In the genomic region with DNA sequence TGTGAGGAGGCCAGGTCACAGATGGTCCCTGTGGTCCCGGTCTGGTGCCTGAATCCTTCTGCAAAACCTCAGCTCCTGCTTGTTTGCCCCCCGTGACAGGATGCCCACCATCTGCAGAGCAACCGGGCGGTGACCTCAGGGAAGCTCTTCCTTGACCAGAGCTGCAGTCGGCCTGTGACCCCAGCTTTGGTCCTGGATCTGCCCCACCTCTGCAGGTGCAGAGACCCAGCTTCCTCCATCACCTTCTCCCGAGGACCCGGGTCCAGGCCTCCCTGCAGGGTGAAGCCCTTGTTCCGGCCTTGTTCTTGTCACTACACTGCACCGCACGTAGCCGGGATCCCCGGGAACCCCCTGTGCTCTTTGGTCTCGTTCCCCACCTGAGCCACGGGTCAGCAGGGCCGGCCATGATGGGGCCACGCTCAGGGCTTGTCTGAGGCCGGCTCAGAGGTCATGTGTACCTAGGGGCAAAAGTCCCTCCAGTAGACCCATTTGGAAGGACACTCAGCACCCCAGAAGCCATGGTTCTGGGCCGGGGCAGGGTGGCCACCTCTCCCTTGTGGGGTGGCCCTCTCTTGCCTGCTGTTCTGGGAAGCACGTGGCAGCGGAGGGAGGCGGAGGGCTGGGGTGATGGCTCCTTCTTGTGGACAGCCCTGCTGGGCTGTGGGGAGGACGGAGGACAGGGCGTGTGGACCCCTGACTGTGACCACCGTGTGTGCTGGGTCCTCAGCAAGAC, we compare ENCODE assay signal across 1 cellular context.
A peak's percentile ranks its signal among the peaks of the same experiment; 100 is the strongest.
TF ChIP-seq lines count a peak whose summit lies in the region.

No MANE protein-coding gene starts in this region.

TF ChIP-seq in HepG2, 621 proteins besides CTCF, POLR2A, EP300 and RAD21 (continued from another document and continues in another):
- TF ChIP-seq, protein P1, sequence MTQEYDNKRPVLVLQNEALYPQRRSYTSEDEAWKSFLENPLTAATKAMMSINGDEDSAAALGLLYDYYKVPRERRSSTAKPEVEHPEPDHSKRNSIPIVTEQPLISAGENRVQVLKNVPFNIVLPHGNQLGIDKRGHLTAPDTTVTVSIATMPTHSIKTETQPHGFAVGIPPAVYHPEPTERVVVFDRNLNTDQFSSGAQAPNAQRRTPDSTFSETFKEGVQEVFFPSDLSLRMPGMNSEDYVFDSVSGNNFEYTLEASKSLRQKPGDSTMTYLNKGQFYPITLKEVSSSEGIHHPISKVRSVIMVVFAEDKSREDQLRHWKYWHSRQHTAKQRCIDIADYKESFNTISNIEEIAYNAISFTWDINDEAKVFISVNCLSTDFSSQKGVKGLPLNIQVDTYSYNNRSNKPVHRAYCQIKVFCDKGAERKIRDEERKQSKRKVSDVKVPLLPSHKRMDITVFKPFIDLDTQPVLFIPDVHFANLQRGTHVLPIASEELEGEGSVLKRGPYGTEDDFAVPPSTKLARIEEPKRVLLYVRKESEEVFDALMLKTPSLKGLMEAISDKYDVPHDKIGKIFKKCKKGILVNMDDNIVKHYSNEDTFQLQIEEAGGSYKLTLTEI (CRISPR knock-in tag; conservative IDR thresholded peaks at IDR 0.05), result no peak
- TF ChIP-seq PPARG (CRISPR knock-in tag; conservative IDR thresholded peaks at IDR 0.05), result 0 out of 2 replicates have a peak, but pooled peaks have one; percentile 31
- TF ChIP-seq, protein P2, sequence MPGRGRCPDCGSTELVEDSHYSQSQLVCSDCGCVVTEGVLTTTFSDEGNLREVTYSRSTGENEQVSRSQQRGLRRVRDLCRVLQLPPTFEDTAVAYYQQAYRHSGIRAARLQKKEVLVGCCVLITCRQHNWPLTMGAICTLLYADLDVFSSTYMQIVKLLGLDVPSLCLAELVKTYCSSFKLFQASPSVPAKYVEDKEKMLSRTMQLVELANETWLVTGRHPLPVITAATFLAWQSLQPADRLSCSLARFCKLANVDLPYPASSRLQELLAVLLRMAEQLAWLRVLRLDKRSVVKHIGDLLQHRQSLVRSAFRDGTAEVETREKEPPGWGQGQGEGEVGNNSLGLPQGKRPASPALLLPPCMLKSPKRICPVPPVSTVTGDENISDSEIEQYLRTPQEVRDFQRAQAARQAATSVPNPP (CRISPR knock-in tag; IDR thresholded peaks at IDR 0.05), result no peak
- TF ChIP-seq ZNF337 (CRISPR knock-in tag; IDR thresholded peaks at IDR 0.05; ENCODE audit: borderline replicate concordance, low read depth), result no peak
- TF ChIP-seq RBM39 (IDR thresholded peaks at IDR 0.05; ENCODE audit: low read depth, low read length, poor library complexity, severe bottlenecking), result no peak
- TF ChIP-seq ZNF292 (CRISPR knock-in tag; IDR thresholded peaks at IDR 0.05; ENCODE audit: borderline replicate concordance, low read depth), result 0 out of 2 replicates have a peak, but pooled peaks have one; percentile 21
- no peak for TF ChIP-seq ZNF614 (CRISPR knock-in tag; IDR thresholded peaks at IDR 0.05; ENCODE audit: borderline replicate concordance)
- TF ChIP-seq GATAD2A (CRISPR knock-in tag; IDR thresholded peaks at IDR 0.05), result 0 out of 2 replicates have a peak, but pooled peaks have one; percentile 43
- no peak for TF ChIP-seq KLF13 (CRISPR knock-in tag; IDR thresholded peaks at IDR 0.05)
- 0 out of 2 replicates have a peak, but pooled peaks have one; percentile 33 for TF ChIP-seq ZNF598 (CRISPR knock-in tag; IDR thresholded peaks at IDR 0.05; ENCODE audit: borderline replicate concordance)
- TF ChIP-seq ZNF256 (CRISPR knock-in tag; conservative IDR thresholded peaks at IDR 0.05), result no peak
- TF ChIP-seq, protein P3, sequence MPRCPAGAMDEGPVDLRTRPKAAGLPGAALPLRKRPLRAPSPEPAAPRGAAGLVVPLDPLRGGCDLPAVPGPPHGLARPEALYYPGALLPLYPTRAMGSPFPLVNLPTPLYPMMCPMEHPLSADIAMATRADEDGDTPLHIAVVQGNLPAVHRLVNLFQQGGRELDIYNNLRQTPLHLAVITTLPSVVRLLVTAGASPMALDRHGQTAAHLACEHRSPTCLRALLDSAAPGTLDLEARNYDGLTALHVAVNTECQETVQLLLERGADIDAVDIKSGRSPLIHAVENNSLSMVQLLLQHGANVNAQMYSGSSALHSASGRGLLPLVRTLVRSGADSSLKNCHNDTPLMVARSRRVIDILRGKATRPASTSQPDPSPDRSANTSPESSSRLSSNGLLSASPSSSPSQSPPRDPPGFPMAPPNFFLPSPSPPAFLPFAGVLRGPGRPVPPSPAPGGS (CRISPR knock-in tag; IDR thresholded peaks at IDR 0.05), result peak; percentile 62; the same call in 1 of the 2 replicates
- TF ChIP-seq ZNF644 (CRISPR knock-in tag; IDR thresholded peaks at IDR 0.05; ENCODE audit: low read depth), result no peak
- TF ChIP-seq, protein P4, sequence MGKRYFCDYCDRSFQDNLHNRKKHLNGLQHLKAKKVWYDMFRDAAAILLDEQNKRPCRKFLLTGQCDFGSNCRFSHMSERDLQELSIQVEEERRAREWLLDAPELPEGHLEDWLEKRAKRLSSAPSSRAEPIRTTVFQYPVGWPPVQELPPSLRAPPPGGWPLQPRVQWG (CRISPR knock-in tag; IDR thresholded peaks at IDR 0.05; ENCODE audit: borderline replicate concordance, low read depth), result no peak
- no peak for TF ChIP-seq ZNF530 (CRISPR knock-in tag; IDR thresholded peaks at IDR 0.05; ENCODE audit: low read depth)
- TF ChIP-seq, protein P5, sequence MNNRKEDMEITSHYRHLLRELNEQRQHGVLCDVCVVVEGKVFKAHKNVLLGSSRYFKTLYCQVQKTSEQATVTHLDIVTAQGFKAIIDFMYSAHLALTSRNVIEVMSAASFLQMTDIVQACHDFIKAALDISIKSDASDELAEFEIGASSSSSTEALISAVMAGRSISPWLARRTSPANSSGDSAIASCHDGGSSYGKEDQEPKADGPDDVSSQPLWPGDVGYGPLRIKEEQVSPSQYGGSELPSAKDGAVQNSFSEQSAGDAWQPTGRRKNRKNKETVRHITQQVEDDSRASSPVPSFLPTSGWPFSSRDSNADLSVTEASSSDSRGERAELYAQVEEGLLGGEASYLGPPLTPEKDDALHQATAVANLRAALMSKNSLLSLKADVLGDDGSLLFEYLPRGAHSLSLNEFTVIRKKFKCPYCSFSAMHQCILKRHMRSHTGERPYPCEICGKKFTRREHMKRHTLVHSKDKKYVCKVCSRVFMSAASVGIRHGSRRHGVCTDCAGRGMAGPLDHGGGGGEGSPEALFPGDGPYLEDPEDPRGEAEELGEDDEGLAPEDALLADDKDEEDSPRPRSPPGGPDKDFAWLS (CRISPR knock-in tag; IDR thresholded peaks at IDR 0.05; ENCODE audit: borderline replicate concordance), result peak; percentile 65; the same call in 1 of the 2 replicates
- TF ChIP-seq, protein P6, sequence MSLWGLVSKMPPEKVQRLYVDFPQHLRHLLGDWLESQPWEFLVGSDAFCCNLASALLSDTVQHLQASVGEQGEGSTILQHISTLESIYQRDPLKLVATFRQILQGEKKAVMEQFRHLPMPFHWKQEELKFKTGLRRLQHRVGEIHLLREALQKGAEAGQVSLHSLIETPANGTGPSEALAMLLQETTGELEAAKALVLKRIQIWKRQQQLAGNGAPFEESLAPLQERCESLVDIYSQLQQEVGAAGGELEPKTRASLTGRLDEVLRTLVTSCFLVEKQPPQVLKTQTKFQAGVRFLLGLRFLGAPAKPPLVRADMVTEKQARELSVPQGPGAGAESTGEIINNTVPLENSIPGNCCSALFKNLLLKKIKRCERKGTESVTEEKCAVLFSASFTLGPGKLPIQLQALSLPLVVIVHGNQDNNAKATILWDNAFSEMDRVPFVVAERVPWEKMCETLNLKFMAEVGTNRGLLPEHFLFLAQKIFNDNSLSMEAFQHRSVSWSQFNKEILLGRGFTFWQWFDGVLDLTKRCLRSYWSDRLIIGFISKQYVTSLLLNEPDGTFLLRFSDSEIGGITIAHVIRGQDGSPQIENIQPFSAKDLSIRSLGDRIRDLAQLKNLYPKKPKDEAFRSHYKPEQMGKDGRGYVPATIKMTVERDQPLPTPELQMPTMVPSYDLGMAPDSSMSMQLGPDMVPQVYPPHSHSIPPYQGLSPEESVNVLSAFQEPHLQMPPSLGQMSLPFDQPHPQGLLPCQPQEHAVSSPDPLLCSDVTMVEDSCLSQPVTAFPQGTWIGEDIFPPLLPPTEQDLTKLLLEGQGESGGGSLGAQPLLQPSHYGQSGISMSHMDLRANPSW (CRISPR knock-in tag; IDR thresholded peaks at IDR 0.05; ENCODE audit: borderline replicate concordance), result no peak
- TF ChIP-seq, protein P7, sequence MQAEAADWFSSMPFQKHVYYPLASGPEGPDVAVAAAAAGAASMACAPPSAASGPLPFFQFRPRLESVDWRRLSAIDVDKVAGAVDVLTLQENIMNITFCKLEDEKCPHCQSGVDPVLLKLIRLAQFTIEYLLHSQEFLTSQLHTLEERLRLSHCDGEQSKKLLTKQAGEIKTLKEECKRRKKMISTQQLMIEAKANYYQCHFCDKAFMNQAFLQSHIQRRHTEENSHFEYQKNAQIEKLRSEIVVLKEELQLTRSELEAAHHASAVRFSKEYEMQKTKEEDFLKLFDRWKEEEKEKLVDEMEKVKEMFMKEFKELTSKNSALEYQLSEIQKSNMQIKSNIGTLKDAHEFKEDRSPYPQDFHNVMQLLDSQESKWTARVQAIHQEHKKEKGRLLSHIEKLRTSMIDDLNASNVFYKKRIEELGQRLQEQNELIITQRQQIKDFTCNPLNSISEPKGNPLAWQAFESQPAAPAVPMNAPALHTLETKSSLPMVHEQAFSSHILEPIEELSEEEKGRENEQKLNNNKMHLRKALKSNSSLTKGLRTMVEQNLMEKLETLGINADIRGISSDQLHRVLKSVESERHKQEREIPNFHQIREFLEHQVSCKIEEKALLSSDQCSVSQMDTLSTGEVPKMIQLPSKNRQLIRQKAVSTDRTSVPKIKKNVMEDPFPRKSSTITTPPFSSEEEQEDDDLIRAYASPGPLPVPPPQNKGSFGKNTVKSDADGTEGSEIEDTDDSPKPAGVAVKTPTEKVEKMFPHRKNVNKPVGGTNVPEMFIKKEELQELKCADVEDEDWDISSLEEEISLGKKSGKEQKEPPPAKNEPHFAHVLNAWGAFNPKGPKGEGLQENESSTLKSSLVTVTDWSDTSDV (CRISPR knock-in tag; IDR thresholded peaks at IDR 0.05), result 0 out of 2 replicates have a peak, but pooled peaks have one; percentile 19
- TF ChIP-seq, protein P8, sequence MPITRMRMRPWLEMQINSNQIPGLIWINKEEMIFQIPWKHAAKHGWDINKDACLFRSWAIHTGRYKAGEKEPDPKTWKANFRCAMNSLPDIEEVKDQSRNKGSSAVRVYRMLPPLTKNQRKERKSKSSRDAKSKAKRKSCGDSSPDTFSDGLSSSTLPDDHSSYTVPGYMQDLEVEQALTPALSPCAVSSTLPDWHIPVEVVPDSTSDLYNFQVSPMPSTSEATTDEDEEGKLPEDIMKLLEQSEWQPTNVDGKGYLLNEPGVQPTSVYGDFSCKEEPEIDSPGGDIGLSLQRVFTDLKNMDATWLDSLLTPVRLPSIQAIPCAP (CRISPR knock-in tag; IDR thresholded peaks at IDR 0.05; ENCODE audit: low read depth), result no peak
- TF ChIP-seq ZNF775 (CRISPR knock-in tag; IDR thresholded peaks at IDR 0.05; ENCODE audit: borderline replicate concordance), result no peak
- TF ChIP-seq ATRX (CRISPR knock-in tag; IDR thresholded peaks at IDR 0.05; ENCODE audit: borderline replicate concordance), result no peak
- TF ChIP-seq, protein P9, sequence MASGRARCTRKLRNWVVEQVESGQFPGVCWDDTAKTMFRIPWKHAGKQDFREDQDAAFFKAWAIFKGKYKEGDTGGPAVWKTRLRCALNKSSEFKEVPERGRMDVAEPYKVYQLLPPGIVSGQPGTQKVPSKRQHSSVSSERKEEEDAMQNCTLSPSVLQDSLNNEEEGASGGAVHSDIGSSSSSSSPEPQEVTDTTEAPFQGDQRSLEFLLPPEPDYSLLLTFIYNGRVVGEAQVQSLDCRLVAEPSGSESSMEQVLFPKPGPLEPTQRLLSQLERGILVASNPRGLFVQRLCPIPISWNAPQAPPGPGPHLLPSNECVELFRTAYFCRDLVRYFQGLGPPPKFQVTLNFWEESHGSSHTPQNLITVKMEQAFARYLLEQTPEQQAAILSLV (CRISPR knock-in tag; IDR thresholded peaks at IDR 0.05; ENCODE audit: borderline replicate concordance), result no peak
- TF ChIP-seq ZNF451 (CRISPR knock-in tag; IDR thresholded peaks at IDR 0.05), result peak; percentile 16; the same call in 1 of the 2 replicates
- TF ChIP-seq KDM6A (CRISPR knock-in tag; IDR thresholded peaks at IDR 0.05; ENCODE audit: low read depth), result peak; percentile 60; the same call in 1 of the 2 replicates
- no peak for TF ChIP-seq ZNF674 (CRISPR knock-in tag; IDR thresholded peaks at IDR 0.05; ENCODE audit: low read depth)
- no peak for TF ChIP-seq CHCHD3 (CRISPR knock-in tag; IDR thresholded peaks at IDR 0.05)
- TF ChIP-seq FOXK1 (CRISPR knock-in tag; IDR thresholded peaks at IDR 0.05; ENCODE audit: borderline replicate concordance, low read depth), result no peak
- no peak for TF ChIP-seq TBP (CRISPR knock-in tag; IDR thresholded peaks at IDR 0.05)
- TF ChIP-seq, protein P10, sequence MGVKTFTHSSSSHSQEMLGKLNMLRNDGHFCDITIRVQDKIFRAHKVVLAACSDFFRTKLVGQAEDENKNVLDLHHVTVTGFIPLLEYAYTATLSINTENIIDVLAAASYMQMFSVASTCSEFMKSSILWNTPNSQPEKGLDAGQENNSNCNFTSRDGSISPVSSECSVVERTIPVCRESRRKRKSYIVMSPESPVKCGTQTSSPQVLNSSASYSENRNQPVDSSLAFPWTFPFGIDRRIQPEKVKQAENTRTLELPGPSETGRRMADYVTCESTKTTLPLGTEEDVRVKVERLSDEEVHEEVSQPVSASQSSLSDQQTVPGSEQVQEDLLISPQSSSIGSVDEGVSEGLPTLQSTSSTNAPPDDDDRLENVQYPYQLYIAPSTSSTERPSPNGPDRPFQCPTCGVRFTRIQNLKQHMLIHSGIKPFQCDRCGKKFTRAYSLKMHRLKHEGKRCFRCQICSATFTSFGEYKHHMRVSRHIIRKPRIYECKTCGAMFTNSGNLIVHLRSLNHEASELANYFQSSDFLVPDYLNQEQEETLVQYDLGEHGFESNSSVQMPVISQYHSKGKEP (CRISPR knock-in tag; IDR thresholded peaks at IDR 0.05), result no peak
- TF ChIP-seq SYNCRIP (IDR thresholded peaks at IDR 0.05; ENCODE audit: insufficient read depth, low read depth, low read length), result no peak
- peak; percentile 51; the same call in 1 of the 2 replicates for TF ChIP-seq PITX1 (CRISPR knock-in tag; IDR thresholded peaks at IDR 0.05)
- no peak for TF ChIP-seq MXI1 (IDR thresholded peaks at IDR 0.05; ENCODE audit: borderline replicate concordance, low read depth, low read length)
- TF ChIP-seq ZNF335 (CRISPR knock-in tag; IDR thresholded peaks at IDR 0.05), result no peak
- 0 out of 2 replicates have a peak, but pooled peaks have one; percentile 27 for TF ChIP-seq ZNF343 (CRISPR knock-in tag; IDR thresholded peaks at IDR 0.05)
- TF ChIP-seq, protein P11, sequence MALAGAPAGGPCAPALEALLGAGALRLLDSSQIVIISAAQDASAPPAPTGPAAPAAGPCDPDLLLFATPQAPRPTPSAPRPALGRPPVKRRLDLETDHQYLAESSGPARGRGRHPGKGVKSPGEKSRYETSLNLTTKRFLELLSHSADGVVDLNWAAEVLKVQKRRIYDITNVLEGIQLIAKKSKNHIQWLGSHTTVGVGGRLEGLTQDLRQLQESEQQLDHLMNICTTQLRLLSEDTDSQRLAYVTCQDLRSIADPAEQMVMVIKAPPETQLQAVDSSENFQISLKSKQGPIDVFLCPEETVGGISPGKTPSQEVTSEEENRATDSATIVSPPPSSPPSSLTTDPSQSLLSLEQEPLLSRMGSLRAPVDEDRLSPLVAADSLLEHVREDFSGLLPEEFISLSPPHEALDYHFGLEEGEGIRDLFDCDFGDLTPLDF (CRISPR knock-in tag; IDR thresholded peaks at IDR 0.05), result no peak
- no peak for TF ChIP-seq ZKSCAN5 (CRISPR knock-in tag; IDR thresholded peaks at IDR 0.05)
- TF ChIP-seq ZNF282 (IDR thresholded peaks at IDR 0.05; ENCODE audit: partially characterized antibody), result no peak
- TF ChIP-seq ASH2L (IDR thresholded peaks at IDR 0.05; ENCODE audit: insufficient read length, low read depth, low read length), result no peak
- TF ChIP-seq RORA (CRISPR knock-in tag; IDR thresholded peaks at IDR 0.05), result no peak
- no peak for TF ChIP-seq MZF1 (CRISPR knock-in tag; IDR thresholded peaks at IDR 0.05; ENCODE audit: borderline replicate concordance)
- no peak for TF ChIP-seq NFE2 (CRISPR knock-in tag; IDR thresholded peaks at IDR 0.05)
- TF ChIP-seq KAT8 (CRISPR knock-in tag; IDR thresholded peaks at IDR 0.05), result 0 out of 2 replicates have a peak, but pooled peaks have one; percentile 22
